1 cellular context compared by ENCODE assay signal in the genomic region with DNA sequence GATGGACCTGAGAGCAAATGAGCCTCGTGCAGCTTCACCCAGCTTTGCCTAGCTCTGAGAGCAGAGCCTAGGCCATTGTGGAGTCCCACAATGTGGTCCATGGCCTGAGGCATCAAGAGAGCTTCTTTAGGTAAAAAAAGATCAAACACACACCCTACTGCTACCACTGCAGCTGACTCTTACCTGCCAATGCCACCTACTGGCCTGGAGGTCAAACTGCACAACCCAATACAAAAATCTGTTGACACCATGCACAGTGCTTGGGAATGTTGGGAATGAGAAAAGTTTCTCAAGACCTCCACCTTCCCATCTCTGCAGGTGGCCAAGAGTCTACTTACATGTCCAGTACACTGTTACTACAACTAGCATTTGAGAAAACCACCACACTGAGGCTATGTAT.
TF ChIP-seq lines count a peak whose summit lies in the region.

No MANE protein-coding gene starts in this region.

TF ChIP-seq in GM23338, 12 proteins besides CTCF, POLR2A, EP300 and RAD21:
- TF ChIP-seq, protein P1, sequence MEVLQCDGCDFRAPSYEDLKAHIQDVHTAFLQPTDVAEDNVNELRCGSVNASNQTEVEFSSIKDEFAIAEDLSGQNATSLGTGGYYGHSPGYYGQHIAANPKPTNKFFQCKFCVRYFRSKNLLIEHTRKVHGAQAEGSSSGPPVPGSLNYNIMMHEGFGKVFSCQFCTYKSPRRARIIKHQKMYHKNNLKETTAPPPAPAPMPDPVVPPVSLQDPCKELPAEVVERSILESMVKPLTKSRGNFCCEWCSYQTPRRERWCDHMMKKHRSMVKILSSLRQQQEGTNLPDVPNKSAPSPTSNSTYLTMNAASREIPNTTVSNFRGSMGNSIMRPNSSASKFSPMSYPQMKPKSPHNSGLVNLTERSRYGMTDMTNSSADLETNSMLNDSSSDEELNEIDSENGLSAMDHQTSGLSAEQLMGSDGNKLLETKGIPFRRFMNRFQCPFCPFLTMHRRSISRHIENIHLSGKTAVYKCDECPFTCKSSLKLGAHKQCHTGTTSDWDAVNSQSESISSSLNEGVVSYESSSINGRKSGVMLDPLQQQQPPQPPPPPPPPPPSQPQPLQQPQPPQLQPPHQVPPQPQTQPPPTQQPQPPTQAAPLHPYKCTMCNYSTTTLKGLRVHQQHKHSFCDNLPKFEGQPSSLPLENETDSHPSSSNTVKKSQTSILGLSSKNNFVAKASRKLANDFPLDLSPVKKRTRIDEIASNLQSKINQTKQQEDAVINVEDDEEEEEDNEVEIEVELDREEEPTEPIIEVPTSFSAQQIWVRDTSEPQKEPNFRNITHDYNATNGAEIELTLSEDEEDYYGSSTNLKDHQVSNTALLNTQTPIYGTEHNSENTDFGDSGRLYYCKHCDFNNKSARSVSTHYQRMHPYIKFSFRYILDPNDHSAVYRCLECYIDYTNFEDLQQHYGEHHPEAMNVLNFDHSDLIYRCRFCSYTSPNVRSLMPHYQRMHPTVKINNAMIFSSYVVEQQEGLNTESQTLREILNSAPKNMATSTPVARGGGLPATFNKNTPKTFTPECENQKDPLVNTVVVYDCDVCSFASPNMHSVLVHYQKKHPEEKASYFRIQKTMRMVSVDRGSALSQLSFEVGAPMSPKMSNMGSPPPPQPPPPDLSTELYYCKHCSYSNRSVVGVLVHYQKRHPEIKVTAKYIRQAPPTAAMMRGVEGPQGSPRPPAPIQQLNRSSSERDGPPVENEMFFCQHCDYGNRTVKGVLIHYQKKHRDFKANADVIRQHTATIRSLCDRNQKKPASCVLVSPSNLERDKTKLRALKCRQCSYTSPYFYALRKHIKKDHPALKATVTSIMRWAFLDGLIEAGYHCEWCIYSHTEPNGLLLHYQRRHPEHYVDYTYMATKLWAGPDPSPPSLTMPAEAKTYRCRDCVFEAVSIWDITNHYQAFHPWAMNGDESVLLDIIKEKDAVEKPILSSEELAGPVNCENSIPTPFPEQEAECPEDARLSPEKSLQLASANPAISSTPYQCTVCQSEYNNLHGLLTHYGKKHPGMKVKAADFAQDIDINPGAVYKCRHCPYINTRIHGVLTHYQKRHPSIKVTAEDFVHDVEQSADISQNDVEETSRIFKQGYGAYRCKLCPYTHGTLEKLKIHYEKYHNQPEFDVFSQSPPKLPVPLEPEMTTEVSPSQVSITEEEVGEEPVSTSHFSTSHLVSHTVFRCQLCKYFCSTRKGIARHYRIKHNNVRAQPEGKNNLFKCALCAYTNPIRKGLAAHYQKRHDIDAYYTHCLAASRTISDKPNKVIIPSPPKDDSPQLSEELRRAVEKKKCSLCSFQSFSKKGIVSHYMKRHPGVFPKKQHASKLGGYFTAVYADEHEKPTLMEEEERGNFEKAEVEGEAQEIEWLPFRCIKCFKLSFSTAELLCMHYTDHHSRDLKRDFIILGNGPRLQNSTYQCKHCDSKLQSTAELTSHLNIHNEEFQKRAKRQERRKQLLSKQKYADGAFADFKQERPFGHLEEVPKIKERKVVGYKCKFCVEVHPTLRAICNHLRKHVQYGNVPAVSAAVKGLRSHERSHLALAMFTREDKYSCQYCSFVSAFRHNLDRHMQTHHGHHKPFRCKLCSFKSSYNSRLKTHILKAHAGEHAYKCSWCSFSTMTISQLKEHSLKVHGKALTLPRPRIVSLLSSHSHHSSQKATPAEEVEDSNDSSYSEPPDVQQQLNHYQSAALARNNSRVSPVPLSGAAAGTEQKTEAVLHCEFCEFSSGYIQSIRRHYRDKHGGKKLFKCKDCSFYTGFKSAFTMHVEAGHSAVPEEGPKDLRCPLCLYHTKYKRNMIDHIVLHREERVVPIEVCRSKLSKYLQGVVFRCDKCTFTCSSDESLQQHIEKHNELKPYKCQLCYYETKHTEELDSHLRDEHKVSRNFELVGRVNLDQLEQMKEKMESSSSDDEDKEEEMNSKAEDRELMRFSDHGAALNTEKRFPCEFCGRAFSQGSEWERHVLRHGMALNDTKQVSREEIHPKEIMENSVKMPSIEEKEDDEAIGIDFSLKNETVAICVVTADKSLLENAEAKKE (CRISPR knock-in tag; IDR thresholded peaks at IDR 0.05) = peak; percentile 8; the same call in 1 of the 2 replicates
- TF ChIP-seq, protein P2, sequence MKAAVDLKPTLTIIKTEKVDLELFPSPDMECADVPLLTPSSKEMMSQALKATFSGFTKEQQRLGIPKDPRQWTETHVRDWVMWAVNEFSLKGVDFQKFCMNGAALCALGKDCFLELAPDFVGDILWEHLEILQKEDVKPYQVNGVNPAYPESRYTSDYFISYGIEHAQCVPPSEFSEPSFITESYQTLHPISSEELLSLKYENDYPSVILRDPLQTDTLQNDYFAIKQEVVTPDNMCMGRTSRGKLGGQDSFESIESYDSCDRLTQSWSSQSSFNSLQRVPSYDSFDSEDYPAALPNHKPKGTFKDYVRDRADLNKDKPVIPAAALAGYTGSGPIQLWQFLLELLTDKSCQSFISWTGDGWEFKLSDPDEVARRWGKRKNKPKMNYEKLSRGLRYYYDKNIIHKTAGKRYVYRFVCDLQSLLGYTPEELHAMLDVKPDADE (IDR thresholded peaks at IDR 0.05) = no peak
